In the genomic region with DNA sequence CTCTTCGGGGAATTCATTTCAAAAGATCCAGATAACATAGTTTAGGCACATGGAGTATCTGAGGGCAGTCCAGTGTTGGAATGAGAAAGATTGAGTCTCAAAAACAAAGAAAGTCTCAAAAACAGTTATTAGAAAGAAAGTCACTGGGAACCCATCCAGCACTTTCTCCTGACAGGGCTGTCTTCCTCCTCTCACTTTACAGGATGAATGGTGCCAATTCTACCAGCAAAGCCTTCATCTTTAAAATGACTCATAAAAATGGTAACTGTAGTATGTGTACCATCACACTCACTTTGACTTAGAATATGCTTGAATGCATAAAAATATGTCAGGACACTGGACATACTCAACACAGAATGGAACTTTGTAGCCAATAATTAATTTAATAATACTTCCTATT, we compare ENCODE assay signal across 30 cellular contexts.
"Had no signal": no experiment of that assay in that cellular context is flagged by ENCODE, and none has a peak within 500 bp of the region (broad histone marks: within the 10 kb centered on the region; RNA-seq: fewer than 3 reads in every experiment).

No MANE protein-coding gene starts in this region.

- H3K9me3 ChIP-seq: SJSA1, SK-N-SH had no signal

- H3K9ac ChIP-seq: SK-N-SH had no signal

- H3K27me3 ChIP-seq: brain microvascular endothelial cell, cardiac muscle cell, SJSA1 had no signal

- H2AFZ ChIP-seq: PC-9 had no signal

- ATAC-seq: activated T-cell treated with anti-CD3 and anti-CD28 coated beads, Interleukin-2, amount 50 U/mL, for 4 hours; K562 had no signal

- H3K4me2 ChIP-seq: PC-9, SK-N-SH had no signal

- H3K4me1 ChIP-seq: SJSA1 had no signal

- H3K36me3 ChIP-seq: brain microvascular endothelial cell, cardiac muscle cell, SJSA1 had no signal

- FAIRE-seq: K562, RCC 7860 had no signal

- H3K4me3 ChIP-seq: cardiac muscle cell, K562, PC-9, SJSA1 had no signal

- H3K27ac ChIP-seq: brain microvascular endothelial cell, cardiac muscle cell, PC-9, SJSA1 had no signal

- DNase-seq: activated B cell treated with CpG ODN at 0.5 μM for 24 hours; activated CD4-positive, alpha-beta memory T cell treated with anti-CD3 and anti-CD28 coated beads for 36 hours; activated CD4-positive, alpha-beta T cell treated with anti-CD3 and anti-CD28 coated beads for 4 hours; activated CD4-positive, alpha-beta T cell treated with anti-CD3 and anti-CD28 coated beads, Interleukin-2, amount 50 U/mL, for 1 hour; activated CD4-positive, CD25-positive, alpha-beta regulatory T cell treated with anti-CD3 and anti-CD28 coated beads, Interleukin-2, amount 50 U/mL, for 72 hours; activated CD8-positive, alpha-beta memory T cell treated with anti-CD3 and anti-CD28 coated beads, Interleukin-2, amount 50 U/mL, for 4 hours; activated naive CD4-positive, alpha-beta T cell treated with anti-CD3 and anti-CD28 coated beads, Interleukin-2, amount 10 ng/mL, durations not matched to agents 7 days and 5 days; activated T-cell treated with anti-CD3 and anti-CD28 coated beads for 4 hours; activated T-cell treated with anti-CD3 and anti-CD28 coated beads, Interleukin-2, amount 50 U/mL, for 4 hours; amniotic stem cell; aorta; brain microvascular endothelial cell; IMR-90; NCI-H1105; NCI-H1436; NCI-H1694; NCI-H1930; NCI-H2081 treated with DMSO at 0.1 percent for 48 hours; NCI-H226; NCI-H446 treated with DMSO at 0.1 percent for 48 hours; NCI-H524 treated with DMSO at 0.1 percent for 48 hours; NCI-H748 treated with DMSO at 0.1 percent for 48 hours; NK-92 treated with Interleukin-12 subunit alpha and Interleukin-12 subunit beta, amount 100 ng/mL, for 24 hours; PC-9; SHP77 treated with DMSO at 0.1 percent for 48 hours; SK-N-SH had no signal
